Comparison of ENCODE assay signal across 7 cellular contexts in genomic region chr4:151703401-151703800, GRCh38.
"Had no signal": no experiment of that assay in that cellular context is flagged by ENCODE, and none has a peak within 500 bp of the region (broad histone marks: within the 10 kb centered on the region; RNA-seq: fewer than 3 reads in every experiment).

No MANE protein-coding gene starts in this region.

- ATAC-seq: HCT116, HepG2 had no signal

- H3K27ac Mint-ChIP-seq: HFFc6, IgD-negative memory B cell had no signal

- H3K4me3 Mint-ChIP-seq: HFFc6, IgD-negative memory B cell had no signal

- H3K4me1 Mint-ChIP-seq: IgD-negative memory B cell had no signal

- H3K27me3 Mint-ChIP-seq: IgD-negative memory B cell had no signal

- H3K9me3 Mint-ChIP-seq: HFFc6 had no signal

- DNase-seq: GM23248, GOT3, H7, HFFc6 had no signal
